ENCODE assay signal across 11 cellular contexts in genomic region chr4:52864816-52865215, GRCh38. TPM values are rescaled to one million over a fixed set of nuclear protein-coding genes. Genes with fewer than 3 reads are reported as not detected.
A peak's percentile ranks its signal among the peaks of the same experiment; 100 is the strongest.
DNase-seq lines count a peak whose midpoint lies in the region; ATAC-seq and TF ChIP-seq lines count a peak whose summit lies in the region.
"Had no signal": no experiment of that assay in that cellular context is flagged by ENCODE, and none has a peak within 500 bp of the region (broad histone marks: within the 10 kb centered on the region; RNA-seq: fewer than 3 reads in every experiment).

No MANE protein-coding gene starts in this region.

- H4K8ac ChIP-seq in IMR-90 (ENCODE audit: low read depth in 2 of 2, low read length in 2 of 2), result no peak overlapping the region

- H3K4me2 ChIP-seq in IMR-90 (ENCODE audit: low read depth, low read length) (peak overlapping the region; percentile 19), SK-N-SH (no peak overlapping the region), hepatocyte (peak overlapping the region; percentile 91)
- H3K4me2 ChIP-seq: KMS-11 had no signal

- H3K56ac ChIP-seq in IMR-90 (ENCODE audit: extremely low read depth, insufficient read depth, low read length), result no peak overlapping the region

- peak in 1 of 2 experiments; percentile 64; a peak in 2 of 4 replicates for TF ChIP-seq EP300 in SK-N-SH (IDR thresholded peaks at IDR 0.05; ENCODE audit: borderline replicate concordance in 1 of 2, low read depth in 1 of 2, low read length in 1 of 2)

- H3K18ac ChIP-seq in IMR-90 (ENCODE audit: low read depth, low read length), result no peak overlapping the region

- no peak overlapping the region for H2BK120ac ChIP-seq in IMR-90 (ENCODE audit: low read depth, low read length)

- TF ChIP-seq RAD21 in IMR-90 (IDR thresholded peaks at IDR 0.05; ENCODE audit: low read length) (no peak), SK-N-SH (IDR thresholded peaks at IDR 0.05; ENCODE audit: low read length) (peak; percentile 6)

- TF ChIP-seq CTCF in AG04449 (IDR thresholded peaks at IDR 0.05; ENCODE audit: insufficient read depth, low read length, missing control alignments) (no peak), IMR-90 (conservative IDR thresholded peaks at IDR 0.05; ENCODE audit: low read depth, low read length) (no peak), SK-N-SH (IDR thresholded peaks at IDR 0.05) (no peak), hepatocyte (IDR thresholded peaks at IDR 0.05; ENCODE audit: poor library complexity) (no peak)

- H4K5ac ChIP-seq in IMR-90 (ENCODE audit: low read depth, low read length), result no peak overlapping the region

- in situ Hi-C loops in IMR-90 (cut with MboI; ENCODE audit: low sequenced_read_pairs), result no loop called here

- BruUV-seq in IMR-90 (replicated peaks; lab: Mats Ljungman, UMichigan), result no TSS peak

- H3K4me1 ChIP-seq in IMR-90 (ENCODE audit: control insufficient read depth, insufficient read depth, low read length) (peaks cover 11% of the 10 kb centered on the region), SK-N-SH (ENCODE audit: control insufficient read depth in 1 of 2, insufficient read depth in 2 of 2, low read depth in 1 of 2, low read length in 1 of 2) (peaks cover 0 to 57% of the 10 kb centered on the region in 2 experiments; a peak in 3 of 4 replicates), hepatocyte (ENCODE audit: insufficient read depth) (peaks cover 24% of the 10 kb centered on the region)

- no peak for TF ChIP-seq POLR2A in IMR-90 (IDR thresholded peaks at IDR 0.05; ENCODE audit: low read depth, low read length)

- H3K14ac ChIP-seq in IMR-90 (replicated peaks; ENCODE audit: low read depth, low read length), result no peak overlapping the region

- peaks cover 9% of the 10 kb centered on the region for H3F3A ChIP-seq in SK-N-SH (replicated peaks; ENCODE audit: insufficient read depth)

- H3K79me1 ChIP-seq in IMR-90 (ENCODE audit: low read depth in 1 of 2, low read length in 2 of 2), result no peaks in the 10 kb centered on the region; a peak in 1 of 4 replicates

- ATAC-seq in IMR-90 (ENCODE audit: low read depth) (no peak), HG03342 (IDR thresholded peaks at IDR 0.05; ENCODE audit: unreplicated experiment) (no peak)

- H4K91ac ChIP-seq in IMR-90 (ENCODE audit: insufficient read depth, low read depth, low read length), result no peak overlapping the region

- peaks cover 7% of the 10 kb centered on the region; the same call in 1 of the 2 replicates for H3K9me1 ChIP-seq in IMR-90 (ENCODE audit: insufficient read depth, low read length)

- H3K9me3 ChIP-seq in IMR-90 (ENCODE audit: control insufficient read depth, insufficient read depth, low read length), result no peaks in the 10 kb centered on the region
- no peaks in the 10 kb centered on the region for H3K9me3 ChIP-seq in SK-N-SH
- H3K9me3 ChIP-seq in hepatocyte (ENCODE audit: low read depth), result no peaks in the 10 kb centered on the region

- no peak overlapping the region for H3K4ac ChIP-seq in IMR-90 (ENCODE audit: low read depth, low read length)

- peak overlapping the region; percentile 12; the same call in 1 of the 2 replicates for H3K23ac ChIP-seq in IMR-90 (ENCODE audit: low read depth, low read length)

- H2AK5ac ChIP-seq in IMR-90 (ENCODE audit: low read depth, low read length), result no peak overlapping the region

- no peak overlapping the region for H2BK5ac ChIP-seq in IMR-90 (ENCODE audit: low read depth, low read length, poor library complexity, severe bottlenecking)

- H2AFZ ChIP-seq in IMR-90 (replicated peaks; ENCODE audit: low read length, poor library complexity) (no peak overlapping the region), SK-N-SH (ENCODE audit: low read depth) (no peak overlapping the region), hepatocyte (no peak overlapping the region)

- no peak overlapping the region for H2AK9ac ChIP-seq in IMR-90 (replicated peaks; ENCODE audit: low read depth, low read length, poor library complexity)

- no peak overlapping the region for H2BK20ac ChIP-seq in IMR-90 (ENCODE audit: low read depth, low read length)

- CTCF ChIA-PET in AG04449 (lab: Yijun Ruan, JAX) (interaction anchor here (0.7 to 1.2 kb wide), 2 partner anchors 47 to 120 kb away, joined by 3 read pairs; no protein-coding TSS in a partner anchor), IMR-90 (lab: Yijun Ruan, JAX) (no interaction called here), SK-N-SH (lab: Yijun Ruan, JAX) (interaction anchor here (1.0 to 3.6 kb wide), 5 partner anchors 69 to 320 kb away, joined by 3 to 25 read pairs (median 7); no protein-coding TSS in a partner anchor)

- DNase-seq in AG04449 (ENCODE audit: low read depth, low spot score) (peak; percentile 23), IMR-90 (peak; percentile 35), SK-N-SH (peak; percentile 59), hepatocyte (ENCODE audit: low spot score) (peak; percentile 67), NCI-H226 (no peak)
- DNase-seq in activated CD4-positive, alpha-beta T cell treated with anti-CD3 and anti-CD28 coated beads, Interleukin-2, amount 50 U/mL, for 4 hours, result no peak
- no peak for DNase-seq in activated CD8-positive, alpha-beta memory T cell treated with anti-CD3 and anti-CD28 coated beads for 24 hours
- DNase-seq: caudate nucleus, GF-D8 had no signal

- H3K4me3 ChIP-seq in AG04449 (ENCODE audit: low read depth, low read length) (no peak overlapping the region), IMR-90 (ENCODE audit: insufficient read depth, low read depth, low read length) (no peak overlapping the region), SK-N-SH (ENCODE audit: low read depth in 2 of 2, low read length in 1 of 2) (peak overlapping the region in 1 of 2 experiments; percentile 73; a peak in 2 of 4 replicates), hepatocyte (no peak overlapping the region)

- H3K79me2 ChIP-seq in SK-N-SH (ENCODE audit: insufficient read depth) (no peaks in the 10 kb centered on the region), hepatocyte (peaks cover 11% of the 10 kb centered on the region)

- H4K20me1 ChIP-seq in IMR-90 (ENCODE audit: insufficient read depth, low read length) (no peaks in the 10 kb centered on the region), SK-N-SH (ENCODE audit: insufficient read depth) (no peaks in the 10 kb centered on the region), hepatocyte (ENCODE audit: insufficient read depth, poor library complexity, severe bottlenecking) (no peaks in the 10 kb centered on the region)

- intact Hi-C loops in IMR-90 (cut with micrococcal nuclease), result loop anchor here (5.0 to 10.0 kb wide), 3 partner anchors 92 to 490 kb away; partner anchors contain the start of gene USP46

- dilution Hi-C loops in IMR-90 (cut with HindIII; ENCODE audit: low sequenced_read_pairs, unreplicated experiment), result no loop called here

- H3K36me3 ChIP-seq in IMR-90 (ENCODE audit: control insufficient read depth, insufficient read depth, low read length), result peaks cover 15% of the 10 kb centered on the region
- H3K36me3 ChIP-seq in SK-N-SH (replicated peaks in 1 of 2; ENCODE audit: control insufficient read depth in 1 of 2, insufficient read depth in 2 of 2, low read length in 1 of 2), result peaks cover 0 to 17% of the 10 kb centered on the region in 2 experiments
- no peaks in the 10 kb centered on the region for H3K36me3 ChIP-seq in hepatocyte (replicated peaks; ENCODE audit: insufficient read depth, low read depth)

- POLR2A ChIA-PET in AG04449 (lab: Yijun Ruan, JAX), result no interaction called here
- POLR2A ChIA-PET in IMR-90 (lab: Charles Lee; ENCODE audit: unreplicated experiment), result no interaction called here
- POLR2A ChIA-PET in SK-N-SH (lab: Yijun Ruan, JAX), result interaction anchor here (0.7 to 3.5 kb wide), 6 partner anchors 92 to 1369 kb away, joined by 3 to 26 read pairs (median 4); no protein-coding TSS in a partner anchor

- H3K27me3 ChIP-seq in IMR-90 (ENCODE audit: control insufficient read depth, insufficient read depth, low read length), result peaks cover 6% of the 10 kb centered on the region
- H3K27me3 ChIP-seq in SK-N-SH (ENCODE audit: insufficient read depth), result no peaks in the 10 kb centered on the region; the same call in 1 of the 2 replicates
- no peaks in the 10 kb centered on the region for H3K27me3 ChIP-seq in hepatocyte

- H3K27ac ChIP-seq in IMR-90 (ENCODE audit: insufficient read depth, low read length) (no peak overlapping the region), SK-N-SH (ENCODE audit: low read depth in 2 of 2, low read length in 1 of 2) (peak overlapping the region; percentile 32 to 100; a peak in 3 of 4 replicates), hepatocyte (peak overlapping the region; percentile 61)
- H3K27ac ChIP-seq: KMS-11 had no signal

- whole genome bisulfite sequencing in IMR-90 (ENCODE audit: extremely low coverage in 2 of 2, insufficient read length in 1 of 2), 2 experiments, result no CpG with 5 or more reads among the region's 4 CpGs
- 50% methylated on average over 4 of the region's 4 CpGs for WGBS in SK-N-SH (ENCODE audit: low lambda C conversion rate)
- 58% methylated on average over 4 of the region's 4 CpGs for WGBS in hepatocyte (ENCODE audit: low lambda C conversion rate, missing lambda C conversion rate)

- H2BK15ac ChIP-seq in IMR-90 (ENCODE audit: low read depth, low read length), result no peak overlapping the region

- H3K9ac ChIP-seq in IMR-90 (ENCODE audit: low read depth, low read length), result no peak overlapping the region
- no peak overlapping the region for H3K9ac ChIP-seq in SK-N-SH
- H3K9ac ChIP-seq: KMS-11 had no signal

- H3K9me2 ChIP-seq in SK-N-SH, result no peaks in the 10 kb centered on the region
- H3K9me2 ChIP-seq in hepatocyte (replicated peaks; ENCODE audit: insufficient read depth), result no peaks in the 10 kb centered on the region

TF ChIP-seq in IMR-90, 13 proteins besides CTCF, POLR2A, EP300 and RAD21 (continues in another document):
- no peak for TF ChIP-seq FOS (IDR thresholded peaks at IDR 0.05; ENCODE audit: low read depth, low read length)
- TF ChIP-seq RFX5 (IDR thresholded peaks at IDR 0.05; ENCODE audit: low read depth, low read length), result no peak
- TF ChIP-seq MAZ (IDR thresholded peaks at IDR 0.05; ENCODE audit: borderline replicate concordance, low read depth, low read length), result no peak
- no peak for TF ChIP-seq CHD1 (IDR thresholded peaks at IDR 0.05; ENCODE audit: low read depth, low read length)
- no peak for TF ChIP-seq BHLHE40 (IDR thresholded peaks at IDR 0.05; ENCODE audit: low read depth, low read length)

TF ChIP-seq in SK-N-SH, 30 proteins besides CTCF, POLR2A, EP300 and RAD21 (continues in another document):
- peak; percentile 25; the same call in 1 of the 2 replicates for TF ChIP-seq RCOR1 (IDR thresholded peaks at IDR 0.05; ENCODE audit: low read length)
- no peak for TF ChIP-seq EZH2phosphoT487 (IDR thresholded peaks at IDR 0.05; ENCODE audit: borderline replicate concordance, low read depth)

RNA-seq across cellular contexts. Expression of gene RASL11B, which starts 2.7 kb away (rescaled TPM):
- 0.18 and 0.28 TPM in 2 replicates for total RNA-seq in IMR-90 (2012; rRNA removed)
- 0.26 and 0.31 TPM in 2 replicates for polyA plus RNA-seq in IMR-90 (2012; rRNA removed)
- polyA plus RNA-seq in IMR-90 (2012; cell fraction: cytosol; rRNA removed), result 0.04 and 0.23 TPM in 2 replicates
- polyA plus RNA-seq in IMR-90 (2012; cell fraction: nucleus; rRNA removed; ENCODE audit: low replicate concordance), result 0.20 and 0.41 TPM in 2 replicates
- polyA plus RNA-seq in SK-N-SH (2012; rRNA removed), result 0.54 and 1.2 TPM in 2 replicates
- 1.3 and 2.6 TPM in 2 replicates for polyA plus RNA-seq in SK-N-SH (2012; cell fraction: cytosol; rRNA removed)
- 0.52 and 0.69 TPM in 2 replicates for polyA plus RNA-seq in SK-N-SH (2012; cell fraction: nucleus; rRNA removed)
- total RNA-seq in hepatocyte, result 6.3 and 8.9 TPM in 2 replicates
- polyA plus RNA-seq in hepatocyte, result 6.9 and 7.6 TPM in 2 replicates

Comparison
In these comparisons a context has a peak if more than half of its experiments do, and no peak if none do; other contexts are left out.
1. DNase-seq: peak in AG04449 (single experiment), IMR-90 (single experiment), SK-N-SH (single experiment) and hepatocyte (single experiment); none in NCI-H226 (single experiment), activated CD4-positive, alpha-beta T cell treated with anti-CD3 and anti-CD28 coated beads, Interleukin-2, amount 50 U/mL, for 4 hours (0 of 2) and activated CD8-positive, alpha-beta memory T cell treated with anti-CD3 and anti-CD28 coated beads for 24 hours (single experiment).